Comparison of ENCODE assay signal across 1 cellular context in genomic region chr1:81545734-81546133, GRCh38.
TF ChIP-seq lines count a peak whose summit lies in the region.

No MANE protein-coding gene starts in this region.

TF ChIP-seq in WTC11, 78 proteins besides CTCF, POLR2A, EP300 and RAD21:
- TF ChIP-seq, protein P1, sequence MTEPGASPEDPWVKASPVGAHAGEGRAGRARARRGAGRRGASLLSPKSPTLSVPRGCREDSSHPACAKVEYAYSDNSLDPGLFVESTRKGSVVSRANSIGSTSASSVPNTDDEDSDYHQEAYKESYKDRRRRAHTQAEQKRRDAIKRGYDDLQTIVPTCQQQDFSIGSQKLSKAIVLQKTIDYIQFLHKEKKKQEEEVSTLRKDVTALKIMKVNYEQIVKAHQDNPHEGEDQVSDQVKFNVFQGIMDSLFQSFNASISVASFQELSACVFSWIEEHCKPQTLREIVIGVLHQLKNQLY (CRISPR knock-in tag; IDR thresholded peaks at IDR 0.05), result no peak
- peak; percentile 59; the same call in 1 of the 2 replicates for TF ChIP-seq ZNF121 (CRISPR knock-in tag; IDR thresholded peaks at IDR 0.05)
